In the genomic region with DNA sequence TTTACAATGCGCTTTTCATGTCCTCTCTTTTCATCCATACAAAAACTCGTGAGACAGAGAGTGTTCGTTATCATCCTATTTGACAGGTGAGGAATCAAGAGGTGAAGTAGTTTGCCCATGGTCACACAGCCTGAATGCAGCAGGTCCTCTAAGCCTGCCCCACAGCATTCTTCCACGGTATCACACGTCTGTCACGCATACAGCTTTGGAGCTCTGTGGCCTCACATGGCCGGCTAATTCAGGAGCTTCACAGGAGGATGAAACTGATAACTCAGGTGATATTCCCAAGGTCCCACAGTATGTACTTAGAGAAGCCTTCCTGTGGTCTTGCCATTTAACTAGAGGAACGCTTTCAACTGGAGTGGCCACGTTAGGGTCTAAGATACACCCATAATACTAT, we compare ENCODE assay signal across 21 cellular contexts.
"Had no signal": no experiment of that assay in that cellular context is flagged by ENCODE, and none has a peak within 500 bp of the region (broad histone marks: within the 10 kb centered on the region; RNA-seq: fewer than 3 reads in every experiment).

No MANE protein-coding gene starts in this region.

- H3K27ac Mint-ChIP-seq: IgD-negative memory B cell had no signal

- H3K4me1 ChIP-seq: SJSA1 had no signal

- H3K27me3 ChIP-seq: SJSA1 had no signal

- ATAC-seq: K562 had no signal

- H3K36me3 ChIP-seq: SJSA1 had no signal

- H3K27ac ChIP-seq: HL-60, KMS-11, SJSA1, SK-N-MC had no signal

- DNase-seq: Kasumi-1, MM.1S, NCI-H1092 treated with DMSO at 0.1 percent for 48 hours, NCI-H1436, NCI-H187, NCI-H2029 treated with DMSO at 0.1 percent for 48 hours, NCI-H2171 treated with DMSO at 0.1 percent for 48 hours, NCI-H345, NCI-H446 treated with DMSO at 0.1 percent for 48 hours, NCI-H510A treated with DMSO at 0.1 percent for 48 hours, NCI-H526, NCI-H774, Right ventricle myocardium superior, RPMI8226, SIG-M5 had no signal

- H3K4me3 ChIP-seq: K562, SJSA1, SK-N-MC had no signal

- H3K4me2 ChIP-seq: KMS-11 had no signal

- H3K36me3 Mint-ChIP-seq: IgD-negative memory B cell had no signal

- H3K9ac ChIP-seq: KMS-11 had no signal
